ENCODE assay signal across 9 cellular contexts in genomic region chr10:28722065-28722803, GRCh38. TPM values are rescaled to one million over a fixed set of nuclear protein-coding genes. Genes with fewer than 3 reads are reported as not detected.
A peak's percentile ranks its signal among the peaks of the same experiment; 100 is the strongest.
DNase-seq lines count a peak whose midpoint lies in the region; ATAC-seq and TF ChIP-seq lines count a peak whose summit lies in the region.
"Had no signal": no experiment of that assay in that cellular context is flagged by ENCODE, and none has a peak within 500 bp of the region (broad histone marks: within the 10 kb centered on the region; RNA-seq: fewer than 3 reads in every experiment).

No MANE protein-coding gene starts in this region.

- POLR2A ChIA-PET in naive thymus-derived CD8-positive, alpha-beta T cell (lab: Charles Lee): no interaction called here

- no peak for TF ChIP-seq CTCF in foreskin fibroblast (IDR thresholded peaks at IDR 0.05; ENCODE audit: low read depth, low read length)

- H3K27me3 Mint-ChIP-seq in T-helper 2 cell treated with Interferon-gamma antibody and Interleukin-4, amounts not matched to agents 5 μg/mL and 100 μg/mL, for 36 hours (ENCODE audit: low read depth): peaks cover 34% of the 10 kb centered on the region
- peaks cover 19 to 43% (median 30%) of the 10 kb centered on the region in 5 donors for H3K27me3 Mint-ChIP-seq in naive thymus-derived CD8-positive, alpha-beta T cell

- ATAC-seq in naive thymus-derived CD8-positive, alpha-beta T cell: no peak
- no peak for ATAC-seq in GM18868 (IDR thresholded peaks at IDR 0.05; ENCODE audit: unreplicated experiment)

- H3K4me1 Mint-ChIP-seq in T-helper 2 cell treated with Interferon-gamma antibody and Interleukin-4, amounts not matched to agents 5 μg/mL and 100 μg/mL, for 36 hours (ENCODE audit: low read depth): no peaks in the 10 kb centered on the region
- peaks cover 0 to 13% (median 8%) of the 10 kb centered on the region in 4 donors for H3K4me1 Mint-ChIP-seq in naive thymus-derived CD8-positive, alpha-beta T cell

- DNase-seq in T-helper 2 cell treated with Interferon-gamma antibody and Interleukin-4, amounts not matched to agents 5 μg/mL and 100 μg/mL, for 36 hours (ENCODE audit: low spot score): no peak
- DNase-seq in T-helper 2 cell (no peak), SK-N-DZ (ENCODE audit: low spot score) (peak; percentile 44), foreskin fibroblast (peak; percentile 35 to 68), KG1 (lab: John Stamatoyannopoulos, UW) (no peak)
- no peak for DNase-seq in naive thymus-derived CD8-positive, alpha-beta T cell
- DNase-seq in stimulated activated CD4-positive, alpha-beta T cell treated with anti-CD3 and anti-CD28 coated beads, Interleukin-12 subunit alpha, Interleukin-12 subunit beta, amount 100 ng/mL, for 4 hours: no peak

- no peaks in the 10 kb centered on the region for H3K9me3 Mint-ChIP-seq in T-helper 2 cell treated with Interferon-gamma antibody and Interleukin-4, amounts not matched to agents 5 μg/mL and 100 μg/mL, for 36 hours
- H3K9me3 Mint-ChIP-seq in naive thymus-derived CD8-positive, alpha-beta T cell: no peaks in the 10 kb centered on the region

- peak overlapping the region; percentile 32 for H3K4me3 Mint-ChIP-seq in T-helper 2 cell treated with Interferon-gamma antibody and Interleukin-4, amounts not matched to agents 5 μg/mL and 100 μg/mL, for 36 hours
- H3K4me3 Mint-ChIP-seq in naive thymus-derived CD8-positive, alpha-beta T cell: peak overlapping the region in 9 of 10 donors; percentile 20 to 70 (median 52)

- H3K27ac Mint-ChIP-seq in T-helper 2 cell treated with Interferon-gamma antibody and Interleukin-4, amounts not matched to agents 5 μg/mL and 100 μg/mL, for 36 hours: no peak overlapping the region
- H3K27ac Mint-ChIP-seq in naive thymus-derived CD8-positive, alpha-beta T cell: peak overlapping the region in 1 of 10 donors; percentile 79

- H3K4me3 ChIP-seq in foreskin fibroblast (ENCODE audit: low read depth in 1 of 2, low read length in 2 of 2): peak overlapping the region; percentile 39 to 50
- H3K4me3 ChIP-seq: SK-N-MC had no signal

- H3K36me3 Mint-ChIP-seq in T-helper 2 cell treated with Interferon-gamma antibody and Interleukin-4, amounts not matched to agents 5 μg/mL and 100 μg/mL, for 36 hours (ENCODE audit: low read depth): no peaks in the 10 kb centered on the region
- H3K36me3 Mint-ChIP-seq in naive thymus-derived CD8-positive, alpha-beta T cell: no peaks in the 10 kb centered on the region

RNA-seq across cellular contexts. Expression of gene BAMBI, which starts 44.9 kb away (rescaled TPM):
- polyA plus RNA-seq in SK-N-DZ (2014; cell fraction: cytosol; rRNA removed): 21.9 and 23.1 TPM in 2 replicates
- polyA plus RNA-seq in SK-N-DZ (2014; cell fraction: nucleus; rRNA removed): 27.5 and 29.4 TPM in 2 replicates
- total RNA-seq in naive thymus-derived CD8-positive, alpha-beta T cell: under 1 TPM in 1 of 2 experiments, not detected in 1; 0.19 TPM
- polyA plus RNA-seq in naive thymus-derived CD8-positive, alpha-beta T cell: not detected

Comparison
In these comparisons a context has a peak if more than half of its experiments do, and no peak if none do; other contexts are left out.
1. DNase-seq: peak in SK-N-DZ (single experiment) and foreskin fibroblast (2 of 2); none in T-helper 2 cell treated with Interferon-gamma antibody and Interleukin-4, amounts not matched to agents 5 μg/mL and 100 μg/mL, for 36 hours (single experiment), T-helper 2 cell (0 of 5), naive thymus-derived CD8-positive, alpha-beta T cell (0 of 10), KG1 (single experiment) and stimulated activated CD4-positive, alpha-beta T cell treated with anti-CD3 and anti-CD28 coated beads, Interleukin-12 subunit alpha, Interleukin-12 subunit beta, amount 100 ng/mL, for 4 hours (single experiment).